ENCODE assay signal across 15 cellular contexts in the genomic region with DNA sequence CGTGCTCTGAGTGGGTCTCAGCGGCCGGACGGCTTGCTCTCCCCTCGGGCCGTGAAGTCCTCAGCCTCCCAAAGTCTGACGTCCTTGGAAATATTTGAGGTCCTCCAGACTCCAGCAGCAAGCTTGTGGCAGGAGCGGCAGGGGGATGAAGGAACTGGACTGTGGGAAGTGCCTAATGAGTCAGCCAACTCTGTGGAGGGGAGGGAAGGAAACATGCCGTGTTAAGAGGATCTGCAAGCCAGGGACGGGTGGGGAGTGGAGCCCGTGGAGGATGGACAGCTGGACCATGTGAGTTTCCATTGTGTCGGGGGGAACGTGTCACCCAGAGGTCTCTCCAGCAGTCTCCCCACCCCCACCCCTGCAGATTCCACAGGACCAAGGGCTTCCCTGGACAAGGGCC. TPM values are rescaled to one million over a fixed set of nuclear protein-coding genes. Genes with fewer than 3 reads are reported as not detected.
A peak's percentile ranks its signal among the peaks of the same experiment; 100 is the strongest.
DNase-seq lines count a peak whose midpoint lies in the region; TF ChIP-seq lines count a peak whose summit lies in the region.
"Had no signal": no experiment of that assay in that cellular context is flagged by ENCODE, and none has a peak within 500 bp of the region (broad histone marks: within the 10 kb centered on the region; RNA-seq: fewer than 3 reads in every experiment).

No MANE protein-coding gene starts in this region.

- H3K4me1 ChIP-seq in osteoblast (ENCODE audit: insufficient read depth, low read length), result no peaks in the 10 kb centered on the region
- H3K4me1 ChIP-seq: testis had no signal

- peaks cover 3% of the 10 kb centered on the region for H3K27me3 Mint-ChIP-seq in nephron (ENCODE audit: low read depth)

- H3K9me3 Mint-ChIP-seq in nephron, result no peaks in the 10 kb centered on the region

- H3K9me3 ChIP-seq in osteoblast (ENCODE audit: low read depth, low read length), result no peaks in the 10 kb centered on the region
- H3K9me3 ChIP-seq: testis had no signal

- no peak for TF ChIP-seq POLR2A in NB4 (IDR thresholded peaks at IDR 0.05; ENCODE audit: extremely low read depth, insufficient read length)

- H3K36me3 Mint-ChIP-seq in nephron (ENCODE audit: low read depth), result no peaks in the 10 kb centered on the region

- no peaks in the 10 kb centered on the region for H4K20me1 ChIP-seq in osteoblast (ENCODE audit: insufficient read depth, low read length)

- TF ChIP-seq CTCF in NB4 (IDR thresholded peaks at IDR 0.05; ENCODE audit: low read depth, low read length), result no peak
- no peak for TF ChIP-seq CTCF in cardiac fibroblast (IDR thresholded peaks at IDR 0.05; ENCODE audit: low read depth, low read length)
- no peak for TF ChIP-seq CTCF in nephron (IDR thresholded peaks at IDR 0.05; ENCODE audit: unreplicated experiment in 3 of 3)
- TF ChIP-seq CTCF in osteoblast (IDR thresholded peaks at IDR 0.05; ENCODE audit: extremely low read depth, low read depth, low read length), result no peak

- H2AFZ ChIP-seq in osteoblast (ENCODE audit: low read length), result no peak overlapping the region

- DNase-seq in GM03348 (ENCODE audit: low spot score) (peak; percentile 24), NB4 (ENCODE audit: low read depth) (peak; percentile 57), cardiac fibroblast (ENCODE audit: low read depth in 2 of 2) (peak; percentile 43 to 59), osteoblast (ENCODE audit: insufficient read length, low spot score, missing footprints) (no peak), posterior vena cava (ENCODE audit: low spot score) (no peak), NCI-H774 (lab: John Stamatoyannopoulos, UW) (no peak), occipital lobe (lab: John Stamatoyannopoulos, UW) (no peak)
- DNase-seq: cerebellar nuclear complex; COR-L47; naive thymus-derived CD4-positive, alpha-beta T cell; NCI-H1092 treated with DMSO at 0.1 percent for 48 hours; NCI-H446 treated with DMSO at 0.1 percent for 48 hours; SHP77 treated with DMSO at 0.1 percent for 48 hours; testis had no signal

- H3K27me3 ChIP-seq in osteoblast (ENCODE audit: insufficient read depth, low read length), result no peaks in the 10 kb centered on the region
- H3K27me3 ChIP-seq: testis had no signal

- H3K27ac ChIP-seq in osteoblast (ENCODE audit: low read depth, low read length), result no peak overlapping the region
- H3K27ac ChIP-seq: testis had no signal

- intact Hi-C loops in posterior vena cava (cut with DNase I), result no loop called here

- no peaks in the 10 kb centered on the region for H3K36me3 ChIP-seq in osteoblast (ENCODE audit: insufficient read depth, low read length)

- H3K4me2 ChIP-seq in osteoblast (ENCODE audit: insufficient read depth, low read length), result no peak overlapping the region

- H3K4me3 Mint-ChIP-seq in nephron, result no peak overlapping the region

- H3K4me3 ChIP-seq in NB4 (ENCODE audit: low read depth, low read length), result no peak overlapping the region
- H3K4me3 ChIP-seq in cardiac fibroblast (replicated peaks in 1 of 2; ENCODE audit: low read depth in 2 of 2, low read length in 2 of 2), result no peak overlapping the region
- H3K4me3 ChIP-seq in osteoblast (ENCODE audit: insufficient read depth, low read length), result no peak overlapping the region
- H3K4me3 ChIP-seq: testis had no signal

- peak overlapping the region in 2 of 3 experiments; percentile 17 for H3K27ac Mint-ChIP-seq in nephron

- H3K79me2 ChIP-seq in osteoblast (ENCODE audit: insufficient read depth, low read length), result no peaks in the 10 kb centered on the region

- H3K4me1 Mint-ChIP-seq in nephron, result peaks cover 25% of the 10 kb centered on the region

RNA-seq across cellular contexts. Expression of a gene that starts 39.4 kb away (rescaled TPM):
- total RNA-seq in osteoblast (51.0 and 61.6 TPM in 2 replicates), posterior vena cava (100 to 1,000 TPM in 1 of 2 donors, 10 to 100 TPM in 1; 68.7 to 103 TPM), occipital lobe (65.7 TPM)

RNA-seq across cellular contexts. Expression of a gene that starts 59.5 kb away (rescaled TPM):
- 8.7 and 15.9 TPM in 2 replicates for total RNA-seq in osteoblast
- 10 to 100 TPM; 21.1 to 22.7 TPM for total RNA-seq in posterior vena cava
- total RNA-seq in occipital lobe, result 36.3 TPM

Comparison
In these comparisons a context has a peak if more than half of its experiments do, and no peak if none do; other contexts are left out.
1. DNase-seq: peak in GM03348 (single experiment), NB4 (single experiment) and cardiac fibroblast (2 of 2); none in osteoblast (single experiment), posterior vena cava (single experiment), NCI-H774 (single experiment) and occipital lobe (single experiment).